In the genomic region with DNA sequence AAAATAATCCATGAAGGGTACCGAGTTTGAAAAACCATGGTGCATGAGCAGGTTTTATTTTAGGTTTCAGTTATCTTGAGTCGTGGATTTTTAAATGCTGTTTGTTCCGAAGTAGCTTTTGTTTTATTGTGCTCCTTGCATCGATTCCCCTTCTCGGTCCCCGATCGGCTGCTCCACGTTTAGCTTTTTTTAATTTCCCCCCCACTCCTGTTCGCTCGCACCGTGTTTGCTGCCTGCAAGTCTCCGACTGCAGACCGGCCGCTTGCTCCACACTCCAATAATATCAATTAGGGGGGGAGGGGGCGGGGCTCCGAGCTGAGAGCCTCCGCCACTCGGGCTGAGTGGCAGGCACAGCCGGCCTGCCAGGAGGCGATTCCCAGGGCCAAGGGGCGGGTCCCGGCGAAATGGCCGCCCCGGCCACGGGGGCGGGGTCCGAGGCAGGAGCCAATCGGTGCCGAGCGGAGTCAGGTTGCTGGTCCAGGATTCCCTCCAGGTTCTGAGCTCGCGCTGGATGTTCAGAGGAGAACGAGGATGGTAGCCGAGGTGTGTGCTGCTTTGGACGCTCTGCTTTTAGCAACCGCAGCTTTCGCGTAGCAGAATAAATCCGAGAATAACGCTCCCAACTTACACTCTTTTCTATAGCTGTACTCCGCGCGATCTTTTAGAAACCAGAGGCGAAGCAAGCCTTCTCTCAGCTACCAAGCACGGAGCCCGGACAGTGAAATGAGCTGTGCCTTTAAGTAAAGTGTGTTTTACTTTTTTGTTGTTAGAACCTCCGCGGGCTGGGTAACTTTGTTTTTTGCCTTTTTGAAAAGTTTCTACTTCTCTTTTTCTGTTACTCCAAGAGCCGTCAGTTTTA, we compare ENCODE assay signal across 9 cellular contexts. TPM values are rescaled to one million over a fixed set of nuclear protein-coding genes. Genes with fewer than 3 reads are reported as not detected.
DNase-seq lines count a peak whose midpoint lies in the region; ATAC-seq lines count a peak whose summit lies in the region.
"Had no signal": no experiment of that assay in that cellular context is flagged by ENCODE, and none has a peak within 500 bp of the region (broad histone marks: within the 10 kb centered on the region; RNA-seq: fewer than 3 reads in every experiment).

A gene (minus strand): TSS at position 256 of the 859 bp plus-strand sequence. CDS start 218 bp downstream, at position 38.

- H3K27ac ChIP-seq in urinary bladder (ENCODE audit: low read depth), result peak within 1 kb of the TSS; percentile 62

- in situ Hi-C loops in Caki2 (cut with HindIII; ENCODE audit: low pct_unique_long_range_greater_than_20kb, low sequenced_read_pairs), result no loop called here

- ATAC-seq in GM21360 (IDR thresholded peaks at IDR 0.05; ENCODE audit: unreplicated experiment) (peak; percentile 99), HG03571 (IDR thresholded peaks at IDR 0.05; ENCODE audit: unreplicated experiment) (peak; percentile 80)

- H3K4me3 ChIP-seq in urinary bladder (ENCODE audit: low read depth, low read length), result peak within 1 kb of the TSS; percentile 93

- H3K36me3 ChIP-seq in urinary bladder (ENCODE audit: insufficient read depth), result no peaks in the 10 kb centered on the region

- whole genome bisulfite sequencing in urinary bladder, result under 1% methylated on average over 50 of the region's 50 CpGs

- H3K4me1 ChIP-seq in urinary bladder (ENCODE audit: insufficient read depth), result no peaks in the 10 kb centered on the region

- intact Hi-C loops in cardiac septum (cut with DNase I), result loop anchor here (10.0 kb wide), 1 partner anchor 385 kb away; no protein-coding TSS in a partner anchor

- DNase-seq in Caki2 (ENCODE audit: low read depth), result peak; percentile 93
- DNase-seq in NCI-H748 treated with DMSO at 0.1 percent for 48 hours (lab: John Stamatoyannopoulos, UW), result peak; percentile 97
- DNase-seq in amygdala (lab: John Stamatoyannopoulos, UW), result peak in 54 of 56 donors; percentile 58 to 97 (median 92)
- DNase-seq in cardiac septum (ENCODE audit: low spot score), result peak; percentile 92
- DNase-seq in non-pigmented ciliary epithelial cell (ENCODE audit: low read depth), result peak; percentile 73

RNA-seq across cellular contexts. Expression of the gene that starts here (rescaled TPM):
- not detected in 2 replicates for total RNA-seq in Caki2 (2014; rRNA removed; shearing (Covaris generic); ENCODE audit: low replicate concordance)
- total RNA-seq in cardiac septum, result 6.2 TPM
- total RNA-seq in urinary bladder, result 75.9 TPM
- polyA plus RNA-seq in urinary bladder, result 11.0 TPM
- total RNA-seq: T-helper 2 cell treated with Interferon-gamma antibody and Interleukin-4, amounts not matched to agents 100 ng/mL and 5 ng/mL, for 36 hours had no signal

Comparison
In these comparisons a context has a peak if more than half of its experiments do, and no peak if none do; other contexts are left out.
1. Peak in every context shown above with its lines: DNase-seq, ATAC-seq, H3K4me3 ChIP-seq and H3K27ac ChIP-seq.
2. RNA of the gene that starts here (total RNA-seq): 75.9 TPM in urinary bladder (single experiment); 6.2 TPM in cardiac septum (single experiment) and not detected in Caki2; every median in the first group is over 10 times any median in the second.
3. Peak in DNase-seq in Caki2; RNA of the gene not detected or under 1 TPM.